1 cellular context compared by ENCODE assay signal in the genomic region with DNA sequence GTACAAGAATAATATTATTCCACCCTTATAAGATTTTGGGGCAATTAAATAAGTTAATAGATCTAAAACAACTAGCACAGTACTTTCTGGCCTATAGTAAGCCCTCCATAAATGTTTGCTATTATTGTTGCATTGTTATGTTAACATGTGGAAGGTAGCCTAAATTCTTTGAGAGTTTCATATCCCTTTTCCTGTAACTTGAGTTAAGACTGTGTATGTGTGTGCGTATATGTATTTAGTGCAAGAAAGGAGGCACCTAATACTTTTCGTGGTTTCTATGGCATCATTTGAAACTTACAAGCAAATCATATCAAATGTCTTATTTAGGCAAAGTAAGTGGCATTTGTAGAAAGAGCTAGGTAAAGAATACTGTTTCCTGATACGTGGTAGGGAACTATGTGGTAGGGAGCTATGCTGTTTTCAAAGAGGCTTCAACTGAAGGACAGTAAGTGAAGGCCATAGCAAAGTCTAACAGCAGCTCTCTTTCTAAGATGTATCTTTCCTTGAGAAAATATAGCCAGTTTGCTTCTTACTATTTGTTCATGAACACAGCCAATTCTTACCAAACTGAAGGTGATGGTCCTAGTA.
TF ChIP-seq lines count a peak whose summit lies in the region.

No MANE protein-coding gene starts in this region.

TF ChIP-seq in GM12878, 131 proteins besides CTCF, POLR2A, EP300 and RAD21 (continued from another document):
- TF ChIP-seq RUNX3 (IDR thresholded peaks at IDR 0.05; ENCODE audit: low read length) (peak; percentile 27; the same call in 1 of the 2 replicates), KAT2A (conservative IDR thresholded peaks at IDR 0.05; ENCODE audit: control insufficient read depth, low read depth, low read length) (no peak), HDAC6 (IDR thresholded peaks at IDR 0.05; ENCODE audit: unreplicated experiment) (no peak), STAT3 (IDR thresholded peaks at IDR 0.05; ENCODE audit: low read depth, low read length) (no peak), EGR1 (IDR thresholded peaks at IDR 0.05; ENCODE audit: borderline replicate concordance in 1 of 2, low read depth in 2 of 2, low read length in 2 of 2) (no peak)
